Comparison of ENCODE assay signal across 9 cellular contexts in genomic region chr21:35204850-35205564, GRCh38.
DNase-seq lines count a peak whose midpoint lies in the region; ATAC-seq and TF ChIP-seq lines count a peak whose summit lies in the region.
"Had no signal": no experiment of that assay in that cellular context is flagged by ENCODE, and none has a peak within 500 bp of the region (broad histone marks: within the 10 kb centered on the region; RNA-seq: fewer than 3 reads in every experiment).

No MANE protein-coding gene starts in this region.

- CTCF ChIA-PET in T-cell (lab: Charles Lee) = interaction anchor here in 1 of 2 donors (0.5 to 2.4 kb wide), 3 partner anchors 16 to 331 kb away, joined by 3 to 9 read pairs (median 3); no protein-coding TSS in a partner anchor

- DNase-seq in NCI-H748 (lab: John Stamatoyannopoulos, UW; ENCODE audit: unreplicated experiment) (peak; percentile 32), NCI-H748 treated with DMSO at 0.1 percent for 48 hours (lab: John Stamatoyannopoulos, UW) (no peak), T-cell (peak in 1 of 34 experiments; percentile 6), endodermal cell (peak; percentile 54), naive B cell (peak; percentile 51), aorta (peak; percentile 88 to 91)

- H3K36me3 ChIP-seq in endodermal cell (ENCODE audit: control insufficient read depth, insufficient read depth, low read length) = no peaks in the 10 kb centered on the region
- no peaks in the 10 kb centered on the region for H3K36me3 ChIP-seq in aorta (ENCODE audit: control insufficient read depth in 1 of 2, insufficient read depth in 2 of 2, low read length in 1 of 2)

- H3K27ac ChIP-seq in endodermal cell (ENCODE audit: low read depth, low read length) = no peak overlapping the region
- peak overlapping the region in 1 of 2 donors; percentile 25 for H3K27ac ChIP-seq in aorta (ENCODE audit: low read depth in 1 of 2, low read length in 2 of 2)
- H3K27ac ChIP-seq: A549 had no signal

- H3K4me3 ChIP-seq in endodermal cell (ENCODE audit: low read length) (no peak overlapping the region), aorta (ENCODE audit: low read length in 2 of 2) (peak overlapping the region in 1 of 2 donors; percentile 23)
- H3K4me3 ChIP-seq: A549 had no signal

- H3K4me1 ChIP-seq in endodermal cell (ENCODE audit: control insufficient read depth, insufficient read depth, low read length) = no peaks in the 10 kb centered on the region
- H3K4me1 ChIP-seq in aorta (ENCODE audit: control insufficient read depth in 1 of 2, insufficient read depth in 2 of 2, low read length in 2 of 2) = peaks cover 0 to 6% of the 10 kb centered on the region in 2 donors

- intact Hi-C loops in aorta (cut with DNase I) = loop anchor here (5.0 to 10.0 kb wide), 4 partner anchors 153 to 650 kb away; no protein-coding TSS in a partner anchor

- ATAC-seq in T-cell (replicated peaks in 1 of 4) (peak in 3 of 4 experiments; percentile 19 to 47 (median 40)), naive B cell (ENCODE audit: low read depth in 2 of 2) (peak; percentile 64 to 70), aorta (ENCODE audit: low FRiP score) (peak; percentile 72), GM21381 (IDR thresholded peaks at IDR 0.05; ENCODE audit: unreplicated experiment) (no peak), HG02973 (IDR thresholded peaks at IDR 0.05; ENCODE audit: unreplicated experiment) (no peak)
- ATAC-seq: A549 had no signal

- H3K4me3 Mint-ChIP-seq in T-cell (peak overlapping the region; percentile 76 to 83 (median 82)), endodermal cell (no peak overlapping the region), naive B cell (peak overlapping the region; percentile 68 to 89 (median 85))

- H3K27me3 Mint-ChIP-seq in T-cell = no peaks in the 10 kb centered on the region
- no peaks in the 10 kb centered on the region for H3K27me3 Mint-ChIP-seq in endodermal cell (ENCODE audit: insufficient read depth)
- no peaks in the 10 kb centered on the region for H3K27me3 Mint-ChIP-seq in naive B cell

- H3K36me3 Mint-ChIP-seq in T-cell (no peaks in the 10 kb centered on the region), endodermal cell (ENCODE audit: low read depth) (no peaks in the 10 kb centered on the region), naive B cell (peaks cover 0 to under 1% of the 10 kb centered on the region in 2 donors)

- peaks cover 0 to 5% (median 2%) of the 10 kb centered on the region in 3 donors for H3K9me3 Mint-ChIP-seq in T-cell
- H3K9me3 Mint-ChIP-seq in endodermal cell = no peaks in the 10 kb centered on the region
- peaks cover 0 to 9% (median 3%) of the 10 kb centered on the region in 7 donors for H3K9me3 Mint-ChIP-seq in naive B cell

- 81 to 90% methylated on average over 13 to 20 of the region's 20 CpGs for WGBS in endodermal cell (ENCODE audit: insufficient coverage in 1 of 2, insufficient read length in 1 of 2), 2 experiments
- WGBS in aorta, 2 donors = 13 to 14% methylated on average over 20 of the region's 20 CpGs

- H3K4me1 Mint-ChIP-seq in T-cell (peaks cover 17 to 25% (median 22%) of the 10 kb centered on the region in 3 donors), endodermal cell (peaks cover 15% of the 10 kb centered on the region), naive B cell (peaks cover 25 to 32% (median 26%) of the 10 kb centered on the region in 3 donors)

- H3K9me3 ChIP-seq in endodermal cell (ENCODE audit: control insufficient read depth, low read length) (no peaks in the 10 kb centered on the region), aorta (ENCODE audit: control insufficient read depth, low read length) (no peaks in the 10 kb centered on the region)
- H3K9me3 ChIP-seq: A549 had no signal

- H3K27ac Mint-ChIP-seq in T-cell (peak overlapping the region in 1 of 2 donors; percentile 61), endodermal cell (no peak overlapping the region), naive B cell (peak overlapping the region; percentile 7 to 95 (median 84))

- POLR2A ChIA-PET in T-cell (lab: Charles Lee) = interaction anchor here (0.6 to 1.0 kb wide), 6 partner anchors 10 to 838 kb away, joined by 3 to 4 read pairs (median 3); no protein-coding TSS in a partner anchor

- no peaks in the 10 kb centered on the region for H3K27me3 ChIP-seq in endodermal cell (ENCODE audit: control insufficient read depth, insufficient read depth, low read length, poor library complexity, severe bottlenecking)
- no peaks in the 10 kb centered on the region for H3K27me3 ChIP-seq in aorta (ENCODE audit: control insufficient read depth in 1 of 2, insufficient read depth in 2 of 2, low read length in 1 of 2)

- no peak overlapping the region for H3K9ac ChIP-seq in endodermal cell (ENCODE audit: extremely low read depth, low read length, poor library complexity, severe bottlenecking)

- TF ChIP-seq CTCF in endodermal cell (conservative IDR thresholded peaks at IDR 0.05) = peak; percentile 41

Comparison
In these comparisons a context has a peak if more than half of its experiments do, and no peak if none do; other contexts are left out.
1. ATAC-seq: peak in T-cell (3 of 4), naive B cell (2 of 2) and aorta (single experiment); none in GM21381 (single experiment) and HG02973 (single experiment).